9 cellular contexts compared by ENCODE assay signal in genomic region chr1:235919797-235920475, GRCh38. TPM values are rescaled to one million over a fixed set of nuclear protein-coding genes. Genes with fewer than 3 reads are reported as not detected.
DNase-seq lines count a peak whose midpoint lies in the region; ATAC-seq and TF ChIP-seq lines count a peak whose summit lies in the region.
"Had no signal": no experiment of that assay in that cellular context is flagged by ENCODE, and none has a peak within 500 bp of the region (broad histone marks: within the 10 kb centered on the region; RNA-seq: fewer than 3 reads in every experiment).

No MANE protein-coding gene starts in this region.

- ATAC-seq in HG03439 (IDR thresholded peaks at IDR 0.05; ENCODE audit: unreplicated experiment) (no peak), GM18502 (IDR thresholded peaks at IDR 0.05; ENCODE audit: poor library complexity, unreplicated experiment) (no peak)

- peaks cover 16 to 36% of the 10 kb centered on the region in 2 donors for H3K4me1 ChIP-seq in mucosa of rectum (ENCODE audit: control insufficient read depth in 2 of 2, insufficient read depth in 2 of 2, low read length in 2 of 2)

- H3K27ac Mint-ChIP-seq in CD14-positive monocyte, result peak overlapping the region; percentile 88 to 99 (median 96)
- H3K27ac Mint-ChIP-seq: activated T-helper 2 cell treated with anti-CD3 and anti-CD28 coated beads, Interferon-gamma antibody, Interleukin-2, Interleukin-4, amounts not matched to agents 10 μg/mL and 5 μg/mL and 100 μg/mL, durations not matched to agents 14 hours and 24 hours and 36 hours had no signal

- H3K27me3 Mint-ChIP-seq in CD14-positive monocyte (ENCODE audit: low read depth in 3 of 3), result peaks cover 0 to 2% (median 0%) of the 10 kb centered on the region in 3 donors

- H3K27ac ChIP-seq in mucosa of rectum (ENCODE audit: low read depth in 2 of 2, low read length in 2 of 2), result peak overlapping the region; percentile 18 to 52

- H3K9ac ChIP-seq in mucosa of rectum (ENCODE audit: low read depth in 1 of 2, low read length in 2 of 2), result no peak overlapping the region

- H3K36me3 ChIP-seq in mucosa of rectum (ENCODE audit: control insufficient read depth in 2 of 2, insufficient read depth in 2 of 2, low read length in 2 of 2), result no peaks in the 10 kb centered on the region

- H3K36me3 Mint-ChIP-seq in CD14-positive monocyte, result no peaks in the 10 kb centered on the region

- H3K9me3 Mint-ChIP-seq in CD14-positive monocyte, result no peaks in the 10 kb centered on the region
- H3K9me3 Mint-ChIP-seq: activated T-helper 2 cell treated with anti-CD3 and anti-CD28 coated beads, Interferon-gamma antibody, Interleukin-2, Interleukin-4, amounts not matched to agents 10 μg/mL and 5 μg/mL and 100 μg/mL, durations not matched to agents 14 hours and 24 hours and 36 hours had no signal

- peaks cover 86% of the 10 kb centered on the region for H3K4me1 Mint-ChIP-seq in CD14-positive monocyte

- TF ChIP-seq CTCF in CD14-positive monocyte (IDR thresholded peaks at IDR 0.05), result no peak

- intact Hi-C loops in CD14-positive monocyte (cut with micrococcal nuclease), result loop anchor here (2.0 to 5.0 kb wide), 4 partner anchors 19 to 53 kb away; partner anchors contain the start of gene LYST (in 1 of the 2)

- no peaks in the 10 kb centered on the region for H3K9me3 ChIP-seq in mucosa of rectum (ENCODE audit: control insufficient read depth in 2 of 2, low read length in 2 of 2)

- H3K4me3 Mint-ChIP-seq in CD14-positive monocyte, result peak overlapping the region; percentile 13 to 66

- no peak overlapping the region for H3K4me3 ChIP-seq in mucosa of rectum (ENCODE audit: low read length in 2 of 2)

- no peaks in the 10 kb centered on the region for H3K27me3 ChIP-seq in mucosa of rectum (ENCODE audit: control insufficient read depth in 2 of 2, insufficient read depth in 2 of 2, low read length in 2 of 2)

- DNase-seq in CD14-positive monocyte (ENCODE audit: low spot score) (no peak), NCI-H2081 (lab: John Stamatoyannopoulos, UW) (peak; percentile 63 to 86), dedifferentiated amniotic fluid mesenchymal stem cell (ENCODE audit: extremely low spot score) (peak; percentile 23), pons (ENCODE audit: low spot score) (no peak)
- no peak for DNase-seq in effector CD4-positive, alpha-beta T cell

RNA-seq across cellular contexts. Expression of gene LYST, which starts 53.2 kb away (rescaled TPM):
- polyA plus RNA-seq in CD14-positive monocyte, result 10 to 100 TPM; 46.3 to 67.9 TPM

Comparison
In these comparisons a context has a peak if more than half of its experiments do, and no peak if none do; other contexts are left out.
1. DNase-seq: peak in NCI-H2081 (2 of 2) and dedifferentiated amniotic fluid mesenchymal stem cell (single experiment); none in CD14-positive monocyte (single experiment), effector CD4-positive, alpha-beta T cell (single experiment) and pons (single experiment).